Comparison of ENCODE assay signal across 8 cellular contexts in the genomic region with DNA sequence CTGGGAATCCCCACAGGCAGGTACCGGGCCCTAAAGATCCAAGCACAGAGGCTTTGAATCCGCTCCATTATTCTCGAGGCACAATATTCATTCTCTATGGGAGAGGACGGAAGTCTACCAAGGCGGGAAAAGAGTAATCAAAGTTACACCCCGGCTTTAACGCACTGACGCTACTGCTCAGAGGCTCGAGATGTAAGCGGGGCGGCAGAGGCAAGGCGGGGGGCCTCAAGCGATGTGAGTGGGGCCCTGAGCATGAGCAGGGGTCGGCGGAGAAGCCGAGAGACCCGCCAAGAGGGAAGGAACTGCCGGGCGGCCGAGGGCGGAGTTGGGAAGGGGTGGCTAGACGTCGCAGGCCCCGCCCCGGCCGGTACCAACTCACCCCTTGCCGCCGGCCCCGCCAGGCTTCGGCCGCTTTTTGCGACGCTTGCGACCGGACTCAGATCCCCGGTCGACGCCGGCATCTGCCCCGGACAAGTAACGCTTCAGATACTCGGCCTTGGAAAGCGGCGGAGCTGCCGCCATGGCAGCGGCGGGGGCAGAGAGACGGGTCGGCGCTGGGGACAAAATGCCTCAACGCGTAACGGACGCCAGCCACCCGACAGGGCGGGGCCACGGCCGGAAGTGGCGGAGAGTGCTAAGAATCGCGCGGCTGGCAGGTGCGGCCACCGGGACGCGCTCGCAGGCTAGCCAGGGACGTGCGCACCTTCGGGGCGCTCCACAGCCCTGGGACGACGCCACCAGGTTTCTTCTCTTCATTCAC. TPM values are rescaled to one million over a fixed set of nuclear protein-coding genes. Genes with fewer than 3 reads are reported as not detected.
DNase-seq lines count a peak whose midpoint lies in the region; ATAC-seq, FAIRE-seq and TF ChIP-seq lines count a peak whose summit lies in the region.

A gene with protein sequence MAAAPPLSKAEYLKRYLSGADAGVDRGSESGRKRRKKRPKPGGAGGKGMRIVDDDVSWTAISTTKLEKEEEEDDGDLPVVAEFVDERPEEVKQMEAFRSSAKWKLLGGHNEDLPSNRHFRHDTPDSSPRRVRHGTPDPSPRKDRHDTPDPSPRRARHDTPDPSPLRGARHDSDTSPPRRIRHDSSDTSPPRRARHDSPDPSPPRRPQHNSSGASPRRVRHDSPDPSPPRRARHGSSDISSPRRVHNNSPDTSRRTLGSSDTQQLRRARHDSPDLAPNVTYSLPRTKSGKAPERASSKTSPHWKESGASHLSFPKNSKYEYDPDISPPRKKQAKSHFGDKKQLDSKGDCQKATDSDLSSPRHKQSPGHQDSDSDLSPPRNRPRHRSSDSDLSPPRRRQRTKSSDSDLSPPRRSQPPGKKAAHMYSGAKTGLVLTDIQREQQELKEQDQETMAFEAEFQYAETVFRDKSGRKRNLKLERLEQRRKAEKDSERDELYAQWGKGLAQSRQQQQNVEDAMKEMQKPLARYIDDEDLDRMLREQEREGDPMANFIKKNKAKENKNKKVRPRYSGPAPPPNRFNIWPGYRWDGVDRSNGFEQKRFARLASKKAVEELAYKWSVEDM (minus strand): TSS at position 545 of the 760 bp plus-strand sequence. CDS start 23 bp downstream, at position 522.

- peak within 1 kb of the TSS; percentile 92 to 96 for H3K27ac ChIP-seq in kidney (ENCODE audit: low read depth in 2 of 2, low read length in 2 of 2)

- peak; percentile 89 for TF ChIP-seq POLR2A in GM18951 (IDR thresholded peaks at IDR 0.05; ENCODE audit: extremely low read depth, insufficient read depth, insufficient read length)

- H3K9me3 ChIP-seq in kidney (ENCODE audit: control insufficient read depth in 1 of 2, low read length in 2 of 2) = no peaks in the 10 kb centered on the region

- H3K9ac ChIP-seq in kidney (ENCODE audit: low read length in 2 of 2) = peak within 1 kb of the TSS; percentile 81 to 82

- intact Hi-C loops in kidney (cut with DNase I) = no loop called here

- H3K4me1 ChIP-seq in kidney (ENCODE audit: control insufficient read depth in 1 of 2, insufficient read depth in 1 of 2, low read depth in 1 of 2, low read length in 2 of 2) = peaks cover 9 to 11% of the 10 kb centered on the region in 2 donors

- TF ChIP-seq CTCF in AG09309 (IDR thresholded peaks at IDR 0.05; ENCODE audit: control insufficient read depth, insufficient read depth, low read depth, low read length, missing control alignments) = no peak
- TF ChIP-seq CTCF in kidney (IDR thresholded peaks at IDR 0.05; ENCODE audit: borderline replicate concordance, extremely low read depth, insufficient read depth) = no peak

- peak within 1 kb of the TSS; percentile 67 for H3K4me3 ChIP-seq in AG09309 (ENCODE audit: control insufficient read depth, low read depth, low read length)
- H3K4me3 ChIP-seq in kidney (ENCODE audit: low read length in 2 of 2) = peak within 1 kb of the TSS; percentile 86 to 91

- DNase-seq in AG09309 (ENCODE audit: low read depth) = no peak
- peak; percentile 69 for DNase-seq in NCI-H460 (ENCODE audit: extremely low read depth, low read depth)
- DNase-seq in activated CD4-positive, CD25-positive, alpha-beta regulatory T cell treated with anti-CD3 and anti-CD28 coated beads, Interleukin-2, amount 50 U/mL, for 72 hours = peak; percentile 98
- DNase-seq in cerebellar cortex (ENCODE audit: low spot score) = peak; percentile 85
- DNase-seq in kidney = peak; percentile 96
- peak; percentile 85 to 90 for DNase-seq in stimulated activated CD4-positive, alpha-beta T cell treated with anti-CD3 and anti-CD28 coated beads, Interleukin-15, amount 100 ng/mL, for 48 hours (ENCODE audit: low read depth in 2 of 2)

- FAIRE-seq in kidney (lab: Jason Lieb, UNC) = no peak

- H3K36me3 ChIP-seq in kidney (ENCODE audit: control insufficient read depth in 1 of 2, insufficient read depth in 2 of 2, low read length in 2 of 2) = peaks cover 0 to 6% of the 10 kb centered on the region in 2 donors

- peak; percentile 84 for ATAC-seq in HG03175 (IDR thresholded peaks at IDR 0.05; ENCODE audit: unreplicated experiment)

- in situ Hi-C loops in GM18951 (cut with MboI; ENCODE audit: low sequenced_read_pairs, unreplicated experiment) = no loop called here

RNA-seq across cellular contexts. Expression of the gene that starts here (rescaled TPM):
- total RNA-seq in NCI-H460 (2014; rRNA removed; shearing (Covaris generic)) = 14.4 and 15.9 TPM in 2 replicates
- polyA plus RNA-seq in NCI-H460 (2014; cell fraction: nucleus; rRNA removed) = 11.7 and 13.7 TPM in 2 replicates
- 14.1 TPM for total RNA-seq in kidney
- polyA plus RNA-seq in kidney (ENCODE audit: insufficient read depth, low read depth, low replicate concordance) = 11.7 TPM
